7 cellular contexts compared by ENCODE assay signal in genomic region chr12:1405619-1406018, GRCh38.
"Had no signal": no experiment of that assay in that cellular context is flagged by ENCODE, and none has a peak within 500 bp of the region (broad histone marks: within the 10 kb centered on the region; RNA-seq: fewer than 3 reads in every experiment).

No MANE protein-coding gene starts in this region.

- ATAC-seq: HepG2 had no signal

- FAIRE-seq: HepG2, HTR-8/SVneo had no signal

- H3K27ac ChIP-seq: HL-60, KMS-11 had no signal

- DNase-seq: IMR-90, KBM-7, KG1 had no signal

- H3K9ac ChIP-seq: KMS-11 had no signal
